Comparison of ENCODE assay signal across 11 cellular contexts in the genomic region with DNA sequence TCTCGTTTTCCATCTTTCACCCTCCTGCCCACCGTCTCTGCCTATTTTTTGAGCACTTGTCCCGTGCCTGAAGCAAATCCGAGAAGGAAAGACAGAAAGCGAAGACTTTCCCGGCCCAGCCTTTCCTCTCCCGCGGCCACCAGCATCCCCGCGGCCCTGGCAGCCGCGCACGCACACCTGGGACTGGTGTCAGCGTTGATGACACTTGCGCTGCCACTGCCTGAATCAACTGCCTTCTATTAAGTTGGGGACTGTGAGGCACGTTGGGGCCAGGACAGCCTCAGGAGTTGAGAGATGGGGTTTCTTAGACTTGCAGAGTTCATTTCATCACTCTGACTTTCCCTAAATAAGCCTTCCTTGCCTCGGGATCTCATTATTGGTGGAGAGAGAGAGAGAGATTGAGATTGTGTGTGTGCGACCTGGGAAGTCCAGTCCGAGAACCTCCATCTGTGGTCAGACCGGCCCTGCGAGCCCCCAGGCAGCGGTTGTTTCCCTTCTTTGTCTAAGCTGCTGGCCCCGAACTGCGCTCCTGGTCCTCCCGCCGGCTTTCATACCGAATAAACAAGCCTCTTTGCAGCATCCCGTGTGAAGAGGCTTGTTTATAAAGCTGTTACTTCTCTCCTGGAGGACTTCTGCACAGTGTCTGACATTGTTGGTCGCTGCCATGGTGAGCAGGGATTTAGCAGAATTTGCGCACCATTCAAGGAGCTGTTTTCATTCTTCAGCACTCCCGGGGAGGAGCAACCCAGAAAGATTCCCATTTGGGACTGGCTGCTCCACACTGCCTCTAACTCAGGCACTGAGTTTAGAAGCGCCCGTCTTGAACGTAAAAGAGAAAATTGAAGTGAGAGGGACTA. TPM values are rescaled to one million over a fixed set of nuclear protein-coding genes. Genes with fewer than 3 reads are reported as not detected.
DNase-seq lines count a peak whose midpoint lies in the region; ATAC-seq and TF ChIP-seq lines count a peak whose summit lies in the region.
"Had no signal": no experiment of that assay in that cellular context is flagged by ENCODE, and none has a peak within 500 bp of the region (broad histone marks: within the 10 kb centered on the region; RNA-seq: fewer than 3 reads in every experiment).

No MANE protein-coding gene starts in this region.

- H3K4me3 ChIP-seq in cardiac muscle cell = peak overlapping the region; percentile 29
- peak overlapping the region; percentile 52 for H3K4me3 ChIP-seq in ovary

- no peak for ATAC-seq in HG02678 (IDR thresholded peaks at IDR 0.05; ENCODE audit: unreplicated experiment)
- ATAC-seq: activated CD8-positive, alpha-beta T cell treated with anti-CD3 and anti-CD28 coated beads, Interleukin-2, amount 10 ng/mL, durations not matched to agents 7 days and 5 days had no signal

- no peaks in the 10 kb centered on the region for H3K9me3 Mint-ChIP-seq in T-helper 2 cell treated with Interferon-gamma antibody and Interleukin-4, amounts not matched to agents 5 μg/mL and 100 μg/mL, for 36 hours
- H3K9me3 Mint-ChIP-seq: stimulated activated naive CD8-positive, alpha-beta T cell treated with anti-CD3 and anti-CD28 coated beads, Interleukin-15, Interleukin-2, amounts not matched to agents 100 ng/mL and 50 ng/mL, for 24 hours had no signal

- no peak overlapping the region for H3K27ac Mint-ChIP-seq in T-helper 2 cell treated with Interferon-gamma antibody and Interleukin-4, amounts not matched to agents 5 μg/mL and 100 μg/mL, for 36 hours
- H3K27ac Mint-ChIP-seq: activated CD8-positive, alpha-beta T cell treated with anti-CD3 and anti-CD28 coated beads, Interleukin-2, amount 10 ng/mL, durations not matched to agents 7 days and 5 days; stimulated activated naive CD8-positive, alpha-beta T cell treated with anti-CD3 and anti-CD28 coated beads, Interleukin-15, Interleukin-2, amounts not matched to agents 100 ng/mL and 50 ng/mL, for 24 hours had no signal

- no peak overlapping the region for H3K4me3 Mint-ChIP-seq in T-helper 2 cell treated with Interferon-gamma antibody and Interleukin-4, amounts not matched to agents 5 μg/mL and 100 μg/mL, for 36 hours
- H3K4me3 Mint-ChIP-seq: activated CD8-positive, alpha-beta T cell treated with anti-CD3 and anti-CD28 coated beads, Interleukin-2, amount 10 ng/mL, durations not matched to agents 7 days and 5 days; stimulated activated naive CD8-positive, alpha-beta T cell treated with anti-CD3 and anti-CD28 coated beads, Interleukin-15, Interleukin-2, amounts not matched to agents 100 ng/mL and 50 ng/mL, for 24 hours had no signal

- TF ChIP-seq CTCF in cardiac muscle cell (IDR thresholded peaks at IDR 0.05; ENCODE audit: low read depth, low read length) (no peak), ovary (IDR thresholded peaks at IDR 0.05) (no peak)

- H3K4me1 Mint-ChIP-seq in T-helper 2 cell treated with Interferon-gamma antibody and Interleukin-4, amounts not matched to agents 5 μg/mL and 100 μg/mL, for 36 hours (ENCODE audit: low read depth) = no peaks in the 10 kb centered on the region

- no peaks in the 10 kb centered on the region for H3K36me3 ChIP-seq in cardiac muscle cell
- H3K36me3 ChIP-seq in ovary = no peaks in the 10 kb centered on the region

- no peak for TF ChIP-seq EP300 in ovary (IDR thresholded peaks at IDR 0.05)

- H3K27ac ChIP-seq in cardiac muscle cell (no peak overlapping the region), ovary (peak overlapping the region in 1 of 2 donors; percentile 69)

- intact Hi-C loops in ovary (cut with DNase I) = no loop called here

- 1 to 3% (median 1%) methylated on average over 34 of the region's 34 CpGs for WGBS in ovary, 3 donors

- no peaks in the 10 kb centered on the region for H3K36me3 Mint-ChIP-seq in T-helper 2 cell treated with Interferon-gamma antibody and Interleukin-4, amounts not matched to agents 5 μg/mL and 100 μg/mL, for 36 hours (ENCODE audit: low read depth)

- H3K9me3 ChIP-seq in cardiac muscle cell (ENCODE audit: low read depth) (no peaks in the 10 kb centered on the region), ovary (no peaks in the 10 kb centered on the region)

- H3K4me1 ChIP-seq in cardiac muscle cell (ENCODE audit: low read depth) = peaks cover 13% of the 10 kb centered on the region
- peaks cover 3% of the 10 kb centered on the region for H3K4me1 ChIP-seq in ovary (ENCODE audit: insufficient read depth)

- DNase-seq in D341Med (ENCODE audit: low spot score) (peak; percentile 37), NCI-H774 (lab: John Stamatoyannopoulos, UW) (peak; percentile 41), cardiac muscle cell (ENCODE audit: low read depth in 1 of 2, low spot score in 1 of 2) (peak; percentile 2 to 39), ovary (peak in 3 of 5 donors; percentile 24 to 43 (median 29)), dermis blood vessel endothelial cell (no peak), NCI-H524 treated with DMSO at 0.1 percent for 48 hours (lab: John Stamatoyannopoulos, UW) (no peak)
- no peak for DNase-seq in T-helper 2 cell treated with Interferon-gamma antibody and Interleukin-4, amounts not matched to agents 5 μg/mL and 100 μg/mL, for 36 hours (ENCODE audit: low spot score)
- DNase-seq: activated CD8-positive, alpha-beta T cell treated with anti-CD3 and anti-CD28 coated beads, Interleukin-2, amount 10 ng/mL, durations not matched to agents 7 days and 5 days had no signal

- TF ChIP-seq POLR2A in ovary (IDR thresholded peaks at IDR 0.05) = no peak

- H3K27me3 Mint-ChIP-seq in T-helper 2 cell treated with Interferon-gamma antibody and Interleukin-4, amounts not matched to agents 5 μg/mL and 100 μg/mL, for 36 hours (ENCODE audit: low read depth) = peaks cover 42% of the 10 kb centered on the region

- peaks cover 43% of the 10 kb centered on the region for H3K27me3 ChIP-seq in cardiac muscle cell
- no peaks in the 10 kb centered on the region for H3K27me3 ChIP-seq in ovary

RNA-seq across cellular contexts. Expression of a gene that starts 1.5 kb away (rescaled TPM):
- total RNA-seq in cardiac muscle cell (4.9 and 5.0 TPM in 2 replicates), ovary (1 to 10 TPM; 1.5 to 7.8 (median 4.1) TPM), dermis blood vessel endothelial cell (not detected in 2 replicates)
- polyA plus RNA-seq in cardiac muscle cell (2.9 and 4.4 TPM in 2 replicates), ovary (10 to 100 TPM in 1 of 2 donors, 1 to 10 TPM in 1; 3.4 to 11.0 TPM)
- total RNA-seq: activated CD8-positive, alpha-beta T cell treated with anti-CD3 and anti-CD28 coated beads, Interleukin-2, amount 10 ng/mL, durations not matched to agents 7 days and 5 days; dermis microvascular lymphatic vessel endothelial cell had no signal

Comparison
In these comparisons a context has a peak if more than half of its experiments do, and no peak if none do; other contexts are left out.
1. DNase-seq: peak in D341Med (single experiment), NCI-H774 (single experiment), cardiac muscle cell (2 of 2) and ovary (3 of 5); none in dermis blood vessel endothelial cell (single experiment), NCI-H524 treated with DMSO at 0.1 percent for 48 hours (single experiment) and T-helper 2 cell treated with Interferon-gamma antibody and Interleukin-4, amounts not matched to agents 5 μg/mL and 100 μg/mL, for 36 hours (single experiment).